ENCODE assay signal across 16 cellular contexts in the genomic region with DNA sequence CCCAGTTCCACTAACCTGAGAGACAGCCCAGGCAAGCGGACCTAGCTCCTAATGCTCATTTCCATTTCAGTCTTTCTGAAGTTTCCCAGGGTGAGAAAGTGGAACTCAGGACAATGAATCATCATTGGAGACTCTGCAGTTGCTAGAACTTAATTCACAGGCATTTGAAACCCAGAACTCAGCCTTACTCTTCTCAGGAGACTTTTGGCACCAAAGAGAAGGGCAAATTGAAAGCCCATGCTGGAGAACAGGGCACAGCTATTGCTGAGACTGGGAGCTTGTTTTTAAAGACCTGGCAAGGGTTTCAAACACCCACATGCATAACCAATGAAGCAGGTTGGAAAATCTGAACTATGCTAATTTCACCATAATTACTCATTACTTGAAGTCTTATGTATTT. TPM values are rescaled to one million over a fixed set of nuclear protein-coding genes. Genes with fewer than 3 reads are reported as not detected.
DNase-seq lines count a peak whose midpoint lies in the region; ATAC-seq lines count a peak whose summit lies in the region.
"Had no signal": no experiment of that assay in that cellular context is flagged by ENCODE, and none has a peak within 500 bp of the region (broad histone marks: within the 10 kb centered on the region; RNA-seq: fewer than 3 reads in every experiment).

No MANE protein-coding gene starts in this region.

- ATAC-seq in activated T-helper 17 cell treated with anti-CD3 and anti-CD28 coated beads, Interleukin-2, amount 50 U/mL, for 72 hours (replicated peaks), result peak; percentile 92
- ATAC-seq in GM19467 (IDR thresholded peaks at IDR 0.05; ENCODE audit: unreplicated experiment), result no peak
- no peak for ATAC-seq in GM19455 (IDR thresholded peaks at IDR 0.05; ENCODE audit: unreplicated experiment)
- no peak for ATAC-seq in GM18870 (IDR thresholded peaks at IDR 0.05; ENCODE audit: unreplicated experiment)
- ATAC-seq: gastrocnemius medialis, psoas muscle, T-helper 17 cell had no signal

- peak; percentile 11 for DNase-seq in stimulated activated CD4-positive, alpha-beta T cell treated with anti-CD3 and anti-CD28 coated beads, Interleukin-1b, Interleukin-23, amount 100 ng/mL, for 48 hours
- DNase-seq in stimulated activated CD4-positive, alpha-beta T cell treated with anti-CD3 and anti-CD28 coated beads, Interleukin-12 subunit alpha, Interleukin-12 subunit beta, amount 100 ng/mL, for 4 hours, result no peak
- peak; percentile 45 for DNase-seq in fibroblast of peridontal ligament (ENCODE audit: extremely low read depth)
- DNase-seq: DMS 273 treated with DMSO at 0.1 percent for 48 hours; gastrocnemius medialis; Karpas-422; naive B cell; NCI-H1436; NCI-H2227 treated with DMSO at 0.1 percent for 48 hours; NK-92 treated with Interleukin-12 subunit alpha and Interleukin-12 subunit beta, amount 100 ng/mL, for 24 hours; psoas muscle; T-helper 17 cell had no signal

- H3K27ac Mint-ChIP-seq in activated T-helper 17 cell treated with anti-CD3 and anti-CD28 coated beads, Interleukin-2, amount 50 U/mL, for 72 hours, result peak overlapping the region; percentile 25
- H3K27ac Mint-ChIP-seq: naive B cell, T-helper 17 cell had no signal

- peaks cover 4% of the 10 kb centered on the region for H3K27me3 Mint-ChIP-seq in activated T-helper 17 cell treated with anti-CD3 and anti-CD28 coated beads, Interleukin-2, amount 50 U/mL, for 72 hours
- H3K27me3 Mint-ChIP-seq: naive B cell had no signal

- H3K9me3 Mint-ChIP-seq in activated T-helper 17 cell treated with anti-CD3 and anti-CD28 coated beads, Interleukin-2, amount 50 U/mL, for 72 hours, result peaks cover 7% of the 10 kb centered on the region

- peaks cover 3% of the 10 kb centered on the region for H3K4me1 Mint-ChIP-seq in activated T-helper 17 cell treated with anti-CD3 and anti-CD28 coated beads, Interleukin-2, amount 50 U/mL, for 72 hours

- peak overlapping the region; percentile 46 for H3K4me3 Mint-ChIP-seq in activated T-helper 17 cell treated with anti-CD3 and anti-CD28 coated beads, Interleukin-2, amount 50 U/mL, for 72 hours
- H3K4me3 Mint-ChIP-seq: naive B cell, T-helper 17 cell had no signal

- no peaks in the 10 kb centered on the region for H3K36me3 Mint-ChIP-seq in activated T-helper 17 cell treated with anti-CD3 and anti-CD28 coated beads, Interleukin-2, amount 50 U/mL, for 72 hours (ENCODE audit: low read depth)

RNA-seq across cellular contexts. Expression of a gene that starts 36.0 kb away (rescaled TPM):
- under 1 TPM; 0.32 to 0.58 TPM for total RNA-seq in activated T-helper 17 cell treated with anti-CD3 and anti-CD28 coated beads, Interleukin-2, amount 50 U/mL, for 72 hours

RNA-seq across cellular contexts. Expression of a gene that starts 39.3 kb away (rescaled TPM):
- total RNA-seq in activated T-helper 17 cell treated with anti-CD3 and anti-CD28 coated beads, Interleukin-2, amount 50 U/mL, for 72 hours, result 1 to 10 TPM; 3.0 to 3.9 TPM

RNA-seq across cellular contexts. Expression of a gene that starts 57.2 kb away (rescaled TPM):
- 10 to 100 TPM in 1 of 2 donors, 1 to 10 TPM in 1; 9.2 to 10.3 TPM for total RNA-seq in activated T-helper 17 cell treated with anti-CD3 and anti-CD28 coated beads, Interleukin-2, amount 50 U/mL, for 72 hours
